1 cellular context compared by ENCODE assay signal in the genomic region with DNA sequence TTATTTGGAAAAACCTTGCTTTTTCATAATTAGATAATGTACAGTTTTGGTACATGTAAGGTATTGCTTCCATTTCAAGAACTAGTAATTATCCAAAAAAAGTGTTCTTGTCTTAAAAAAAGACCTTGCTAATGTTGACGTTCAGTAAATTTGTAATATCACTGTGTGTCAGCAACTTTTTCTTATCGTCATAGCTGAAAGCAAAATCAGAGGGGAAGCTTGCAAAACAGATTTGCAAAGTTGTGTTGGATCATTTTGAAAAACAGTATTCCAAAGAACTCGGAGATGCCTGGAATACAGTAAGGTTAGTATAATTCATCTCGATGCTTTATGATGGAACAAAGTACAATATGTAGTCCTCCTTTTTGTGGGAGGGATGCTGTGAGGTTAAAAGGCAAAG.
TF ChIP-seq lines count a peak whose summit lies in the region.

No MANE protein-coding gene starts in this region.

TF ChIP-seq in neural cell, 6 proteins besides CTCF, POLR2A, EP300 and RAD21 (continued from another document):
- TF ChIP-seq, protein P1, sequence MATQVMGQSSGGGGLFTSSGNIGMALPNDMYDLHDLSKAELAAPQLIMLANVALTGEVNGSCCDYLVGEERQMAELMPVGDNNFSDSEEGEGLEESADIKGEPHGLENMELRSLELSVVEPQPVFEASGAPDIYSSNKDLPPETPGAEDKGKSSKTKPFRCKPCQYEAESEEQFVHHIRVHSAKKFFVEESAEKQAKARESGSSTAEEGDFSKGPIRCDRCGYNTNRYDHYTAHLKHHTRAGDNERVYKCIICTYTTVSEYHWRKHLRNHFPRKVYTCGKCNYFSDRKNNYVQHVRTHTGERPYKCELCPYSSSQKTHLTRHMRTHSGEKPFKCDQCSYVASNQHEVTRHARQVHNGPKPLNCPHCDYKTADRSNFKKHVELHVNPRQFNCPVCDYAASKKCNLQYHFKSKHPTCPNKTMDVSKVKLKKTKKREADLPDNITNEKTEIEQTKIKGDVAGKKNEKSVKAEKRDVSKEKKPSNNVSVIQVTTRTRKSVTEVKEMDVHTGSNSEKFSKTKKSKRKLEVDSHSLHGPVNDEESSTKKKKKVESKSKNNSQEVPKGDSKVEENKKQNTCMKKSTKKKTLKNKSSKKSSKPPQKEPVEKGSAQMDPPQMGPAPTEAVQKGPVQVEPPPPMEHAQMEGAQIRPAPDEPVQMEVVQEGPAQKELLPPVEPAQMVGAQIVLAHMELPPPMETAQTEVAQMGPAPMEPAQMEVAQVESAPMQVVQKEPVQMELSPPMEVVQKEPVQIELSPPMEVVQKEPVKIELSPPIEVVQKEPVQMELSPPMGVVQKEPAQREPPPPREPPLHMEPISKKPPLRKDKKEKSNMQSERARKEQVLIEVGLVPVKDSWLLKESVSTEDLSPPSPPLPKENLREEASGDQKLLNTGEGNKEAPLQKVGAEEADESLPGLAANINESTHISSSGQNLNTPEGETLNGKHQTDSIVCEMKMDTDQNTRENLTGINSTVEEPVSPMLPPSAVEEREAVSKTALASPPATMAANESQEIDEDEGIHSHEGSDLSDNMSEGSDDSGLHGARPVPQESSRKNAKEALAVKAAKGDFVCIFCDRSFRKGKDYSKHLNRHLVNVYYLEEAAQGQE (IDR thresholded peaks at IDR 0.05; ENCODE audit: borderline replicate concordance), result no peak
- no peak for TF ChIP-seq SMC3 (conservative IDR thresholded peaks at IDR 0.05; ENCODE audit: poor library complexity)
- no peak for TF ChIP-seq MXI1 (conservative IDR thresholded peaks at IDR 0.05; ENCODE audit: poor library complexity, severe bottlenecking)
- no peak for TF ChIP-seq POLR2AphosphoS5 (IDR thresholded peaks at IDR 0.05)
